Comparison of ENCODE assay signal across 31 cellular contexts in the genomic region with DNA sequence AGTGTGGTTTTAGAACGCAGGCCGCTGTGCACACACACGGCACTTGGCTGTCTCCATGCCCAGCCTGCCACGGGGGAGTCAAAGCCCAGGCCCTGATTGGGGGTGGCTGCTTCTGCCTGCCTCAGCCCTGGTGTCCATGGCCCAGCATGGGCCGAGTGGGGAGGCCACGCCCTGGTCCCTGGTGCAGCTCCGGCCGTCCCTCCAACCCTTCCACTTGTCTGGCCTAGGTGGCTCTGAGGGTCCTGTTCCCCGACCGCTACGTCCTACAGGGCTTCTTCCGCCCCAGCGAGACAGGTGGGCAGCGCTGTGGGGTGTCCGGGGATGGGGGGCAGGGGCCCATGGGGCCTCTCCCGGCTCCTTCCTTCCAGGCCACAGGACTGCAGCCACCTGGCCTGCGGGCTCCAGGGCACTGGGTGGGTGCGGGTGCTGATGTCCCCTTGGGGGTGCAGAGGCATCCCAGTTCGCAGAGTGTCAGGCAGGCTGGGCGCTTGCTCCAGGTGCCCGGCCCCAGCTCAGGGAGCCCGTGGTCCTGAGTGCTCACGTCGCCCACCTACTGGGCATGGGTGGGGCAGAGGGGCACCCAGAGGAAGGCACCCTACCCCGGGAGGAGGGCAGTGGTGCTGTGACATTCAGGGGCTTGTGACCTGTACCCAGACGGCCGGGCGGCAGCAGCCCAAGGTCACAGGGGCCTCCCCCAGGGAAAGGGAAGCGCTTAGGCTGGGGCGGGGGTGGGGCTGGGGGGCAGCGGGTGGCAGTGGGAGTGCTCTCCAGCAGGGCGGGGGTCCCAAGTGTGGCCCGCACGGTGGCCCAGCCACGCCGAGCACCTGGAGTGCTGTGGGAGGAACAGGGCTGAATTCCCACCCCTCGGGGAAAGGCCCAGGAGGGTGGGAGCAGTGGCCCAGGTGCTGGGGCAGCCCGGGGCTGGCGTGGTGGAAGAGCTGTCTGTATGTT.
"Had no signal": no experiment of that assay in that cellular context is flagged by ENCODE, and none has a peak within 500 bp of the region (broad histone marks: within the 10 kb centered on the region; RNA-seq: fewer than 3 reads in every experiment).

No MANE protein-coding gene starts in this region.

- H3K27me3 ChIP-seq: adrenal gland, body of pancreas, esophagus squamous epithelium, gastroesophageal sphincter, heart right ventricle had no signal

- DNase-seq: activated CD4-positive, alpha-beta memory T cell treated with anti-CD3 and anti-CD28 coated beads for 36 hours; activated CD4-positive, alpha-beta T cell treated with anti-CD3 and anti-CD28 coated beads for 36 hours; activated CD4-positive, alpha-beta T cell treated with anti-CD3 and anti-CD28 coated beads, Interleukin-2, amount 10 ng/mL, durations not matched to agents 24 days and 14 days; activated CD4-positive, CD25-positive, alpha-beta regulatory T cell; activated CD4-positive, CD25-positive, alpha-beta regulatory T cell treated with anti-CD3 and anti-CD28 coated beads, Interleukin-2, amount 50 U/mL, for 72 hours; activated CD8-positive, alpha-beta memory T cell treated with anti-CD3 and anti-CD28 coated beads, Interleukin-2, amount 10 ng/mL, durations not matched to agents 7 days and 5 days; activated CD8-positive, alpha-beta memory T cell treated with anti-CD3 and anti-CD28 coated beads, Interleukin-2, amount 50 U/mL, for 4 hours; activated CD8-positive, alpha-beta T cell treated with anti-CD3 and anti-CD28 coated beads, Interleukin-2, amount 10 ng/mL, durations not matched to agents 7 days and 5 days; activated effector memory CD4-positive, alpha-beta T cell treated with anti-CD3 and anti-CD28 coated beads, Interleukin-2, amount 50 U/mL, for 16 hours; activated naive CD4-positive, alpha-beta T cell treated with anti-CD3 and anti-CD28 coated beads for 36 hours; activated naive CD8-positive, alpha-beta T cell treated with anti-CD3 and anti-CD28 coated beads for 36 hours; activated naive CD8-positive, alpha-beta T cell treated with anti-CD3 and anti-CD28 coated beads, Interleukin-2, amount 50 U/mL, for 24 hours; activated T-cell treated with anti-CD3 and anti-CD28 coated beads, Interleukin-2, amount 50 U/mL, for 1 hour; activated T-cell treated with anti-CD3 and anti-CD28 coated beads, Interleukin-2, amount 50 U/mL, for 48 hours; adrenal gland; amygdala; aorta; body of pancreas; caudate nucleus; cortex of kidney; dermis blood vessel endothelial cell; effector CD8-positive, alpha-beta T cell; esophagus squamous epithelium; foreskin melanocyte; heart right ventricle; T-helper 2 cell had no signal

- FAIRE-seq: colon, endometrium, endothelial cell of umbilical vein had no signal

- H3K4me1 ChIP-seq: adrenal gland, body of pancreas had no signal

- H3K4me3 ChIP-seq: adrenal gland, body of pancreas, esophagus squamous epithelium, gastroesophageal sphincter, heart right ventricle had no signal

- H3K36me3 ChIP-seq: adrenal gland had no signal

- H3K9me3 ChIP-seq: adrenal gland, body of pancreas, esophagus squamous epithelium, gastroesophageal sphincter, heart right ventricle had no signal

- H3K27ac ChIP-seq: adrenal gland, body of pancreas, epithelial cell of prostate, esophagus squamous epithelium, gastroesophageal sphincter had no signal

- ATAC-seq: activated CD4-positive, alpha-beta T cell treated with anti-CD3 and anti-CD28 coated beads for 36 hours; activated CD8-positive, alpha-beta memory T cell treated with anti-CD3 and anti-CD28 coated beads, Interleukin-2, amount 10 ng/mL, durations not matched to agents 7 days and 5 days; activated CD8-positive, alpha-beta T cell treated with anti-CD3 and anti-CD28 coated beads, Interleukin-2, amount 10 ng/mL, durations not matched to agents 7 days and 5 days; activated naive CD8-positive, alpha-beta T cell treated with anti-CD3 and anti-CD28 coated beads, Interleukin-2, amount 50 U/mL, for 24 hours; body of pancreas; gastroesophageal sphincter; heart right ventricle had no signal
